ENCODE assay signal across 9 cellular contexts in genomic region chr9:90773593-90773992, GRCh38. TPM values are rescaled to one million over a fixed set of nuclear protein-coding genes. Genes with fewer than 3 reads are reported as not detected.
A peak's percentile ranks its signal among the peaks of the same experiment; 100 is the strongest.
DNase-seq lines count a peak whose midpoint lies in the region; ATAC-seq, FAIRE-seq and TF ChIP-seq lines count a peak whose summit lies in the region.
"Had no signal": no experiment of that assay in that cellular context is flagged by ENCODE, and none has a peak within 500 bp of the region (broad histone marks: within the 10 kb centered on the region; RNA-seq: fewer than 3 reads in every experiment).

No MANE protein-coding gene starts in this region.

- no peak overlapping the region for H3K27ac ChIP-seq in CD4-positive, alpha-beta memory T cell (ENCODE audit: low read depth, low read length)

- 0 out of 2 replicates have a peak, but pooled peaks have one; percentile 17 for TF ChIP-seq CTCF in BJ (IDR thresholded peaks at IDR 0.05; ENCODE audit: insufficient read depth, low read depth, low read length)

- no peaks in the 10 kb centered on the region for H3K36me3 ChIP-seq in BJ (ENCODE audit: control insufficient read depth, insufficient read depth, low read length)
- H3K36me3 ChIP-seq in CD4-positive, alpha-beta memory T cell (ENCODE audit: insufficient read depth, low read length), result no peaks in the 10 kb centered on the region
- H3K36me3 ChIP-seq: MG63 had no signal

- POLR2A ChIA-PET in BJ (lab: Charles Lee), result no interaction called here
- POLR2A ChIA-PET in CD4-positive, alpha-beta memory T cell (lab: Charles Lee; ENCODE audit: partially characterized antibody), result no interaction called here

- no peaks in the 10 kb centered on the region for H3K4me1 ChIP-seq in CD4-positive, alpha-beta memory T cell (ENCODE audit: insufficient read depth, low read length)

- H3K27me3 ChIP-seq in BJ (ENCODE audit: control insufficient read depth, insufficient read depth, low read length), result no peaks in the 10 kb centered on the region
- no peaks in the 10 kb centered on the region for H3K27me3 ChIP-seq in CD4-positive, alpha-beta memory T cell (ENCODE audit: insufficient read depth, low read length)
- H3K27me3 ChIP-seq: MG63 had no signal

- DNase-seq in BJ (ENCODE audit: low read depth) (no peak), GM18507 (ENCODE audit: extremely low spot score, insufficient read length, low read depth) (no peak), RPMI8226 (peak; percentile 47), left kidney (ENCODE audit: low read depth, low spot score) (peak; percentile 71), GM19240 (ENCODE audit: insufficient read length, low spot score) (no peak), posterior cingulate gyrus (no peak)
- no peak for DNase-seq in CD4-positive, alpha-beta memory T cell
- DNase-seq: MG63 had no signal

- ATAC-seq in GM21737 (IDR thresholded peaks at IDR 0.05; ENCODE audit: unreplicated experiment), result no peak

- no peaks in the 10 kb centered on the region for H3K4me1 Mint-ChIP-seq in CD4-positive, alpha-beta memory T cell

- CTCF ChIA-PET in BJ (lab: Yijun Ruan, JAX), result no interaction called here
- CTCF ChIA-PET in CD4-positive, alpha-beta memory T cell (lab: Charles Lee; ENCODE audit: partially characterized antibody), result no interaction called here

- no peak overlapping the region for H3K4me3 Mint-ChIP-seq in CD4-positive, alpha-beta memory T cell

- intact Hi-C loops in posterior cingulate gyrus (cut with DNase I), result no loop called here
- intact Hi-C loops in CD4-positive, alpha-beta memory T cell (cut with micrococcal nuclease), result no loop called here

- peaks cover 11 to 12% of the 10 kb centered on the region in 2 donors for H3K27me3 Mint-ChIP-seq in CD4-positive, alpha-beta memory T cell

- FAIRE-seq in GM18507 (lab: Jason Lieb, UNC), result peak; percentile 74

- H3K27ac Mint-ChIP-seq in CD4-positive, alpha-beta memory T cell, result no peak overlapping the region

- no peaks in the 10 kb centered on the region for H3K9me3 Mint-ChIP-seq in CD4-positive, alpha-beta memory T cell

- H3K9me3 ChIP-seq in CD4-positive, alpha-beta memory T cell (ENCODE audit: control insufficient read depth in 1 of 2, low read length in 2 of 2), result no peaks in the 10 kb centered on the region
- H3K9me3 ChIP-seq: MG63 had no signal

- H3K4me3 ChIP-seq in BJ (ENCODE audit: low read depth, low read length), result no peak overlapping the region
- H3K4me3 ChIP-seq in CD4-positive, alpha-beta memory T cell (ENCODE audit: low read length in 2 of 2), result no peak overlapping the region
- H3K4me3 ChIP-seq: MG63 had no signal

- H3K36me3 Mint-ChIP-seq in CD4-positive, alpha-beta memory T cell, result no peaks in the 10 kb centered on the region

RNA-seq across cellular contexts. Expression of gene SYK, which starts 28.0 kb away (rescaled TPM):
- polyA plus RNA-seq in BJ (2011; rRNA removed), result not detected in 2 replicates
- polyA minus RNA-seq in BJ (2011; rRNA and poly(A)+ RNA removed), result not detected in 2 replicates
- under 1 TPM; 0.76 to 0.80 TPM for total RNA-seq in CD4-positive, alpha-beta memory T cell
- polyA plus RNA-seq in CD4-positive, alpha-beta memory T cell, result 1 to 10 TPM in 1 of 2 donors, under 1 TPM in 1; 0.08 to 1.9 TPM

Comparison
In these comparisons a context has a peak if more than half of its experiments do, and no peak if none do; other contexts are left out.
1. DNase-seq: peak in RPMI8226 (single experiment) and left kidney (single experiment); none in BJ (single experiment), GM18507 (single experiment), GM19240 (single experiment), posterior cingulate gyrus (0 of 10) and CD4-positive, alpha-beta memory T cell (0 of 5).